ENCODE assay signal across 20 cellular contexts in genomic region chr20:24978493-24978892, GRCh38. TPM values are rescaled to one million over a fixed set of nuclear protein-coding genes. Genes with fewer than 3 reads are reported as not detected.
DNase-seq lines count a peak whose midpoint lies in the region; ATAC-seq and TF ChIP-seq lines count a peak whose summit lies in the region.
"Had no signal": no experiment of that assay in that cellular context is flagged by ENCODE, and none has a peak within 500 bp of the region (broad histone marks: within the 10 kb centered on the region; RNA-seq: fewer than 3 reads in every experiment).

No MANE protein-coding gene starts in this region.

- no peak overlapping the region for H3K56ac ChIP-seq in H9 (ENCODE audit: insufficient read length, low read depth, low read length)

- no peak overlapping the region for H2BK20ac ChIP-seq in H9 (ENCODE audit: low read depth, low read length, poor library complexity, severe bottlenecking)

- ATAC-seq in sciatic nerve (peak; percentile 44), HG03097 (IDR thresholded peaks at IDR 0.05; ENCODE audit: low FRiP score, unreplicated experiment) (no peak)
- ATAC-seq: naive thymus-derived CD8-positive, alpha-beta T cell; T-helper 17 cell had no signal

- H3K36me3 Mint-ChIP-seq in H9 (ENCODE audit: insufficient read depth in 1 of 3, low read depth in 3 of 3), result peaks cover 72 to 80% (median 80%) of the 10 kb centered on the region in 3 experiments
- peaks cover 95% of the 10 kb centered on the region for H3K36me3 Mint-ChIP-seq in activated T-helper 2 cell treated with anti-CD3 and anti-CD28 coated beads, Interferon-gamma antibody, Interleukin-2, Interleukin-4, amounts not matched to agents 10 μg/mL and 5 μg/mL and 100 μg/mL, durations not matched to agents 14 hours and 24 hours and 36 hours (ENCODE audit: low read depth)

- H2BK12ac ChIP-seq in H9 (ENCODE audit: insufficient read length, low read depth, low read length), result no peak overlapping the region

- H3K4me1 Mint-ChIP-seq in H9, result no peaks in the 10 kb centered on the region
- peaks cover 11% of the 10 kb centered on the region for H3K4me1 Mint-ChIP-seq in activated T-helper 2 cell treated with anti-CD3 and anti-CD28 coated beads, Interferon-gamma antibody, Interleukin-2, Interleukin-4, amounts not matched to agents 10 μg/mL and 5 μg/mL and 100 μg/mL, durations not matched to agents 14 hours and 24 hours and 36 hours (ENCODE audit: low read depth)
- H3K4me1 Mint-ChIP-seq: mesothelial cell of epicardium had no signal

- H4K20me1 ChIP-seq in H9 (ENCODE audit: control insufficient read depth, insufficient read depth, insufficient read length), result no peaks in the 10 kb centered on the region

- H3K79me1 ChIP-seq in H9 (ENCODE audit: insufficient read depth, low read depth, low read length, poor library complexity, severe bottlenecking), result peaks cover 4% of the 10 kb centered on the region

- no peak overlapping the region for H3K4me3 Mint-ChIP-seq in H9
- no peak overlapping the region for H3K4me3 Mint-ChIP-seq in activated T-helper 2 cell treated with anti-CD3 and anti-CD28 coated beads, Interferon-gamma antibody, Interleukin-2, Interleukin-4, amounts not matched to agents 10 μg/mL and 5 μg/mL and 100 μg/mL, durations not matched to agents 14 hours and 24 hours and 36 hours (ENCODE audit: low read depth)
- H3K4me3 Mint-ChIP-seq: mesothelial cell of epicardium, T-helper 17 cell had no signal

- no peak overlapping the region for H3K9ac ChIP-seq in H9 (ENCODE audit: extremely low read depth, insufficient read length, low read length)
- H3K9ac ChIP-seq: SK-N-SH had no signal

- no peak overlapping the region for H4K5ac ChIP-seq in H9 (ENCODE audit: insufficient read length, low read depth, low read length)

- H3K9me3 Mint-ChIP-seq in H9, result peaks cover 20 to 30% of the 10 kb centered on the region in 2 experiments
- H3K9me3 Mint-ChIP-seq in activated T-helper 2 cell treated with anti-CD3 and anti-CD28 coated beads, Interferon-gamma antibody, Interleukin-2, Interleukin-4, amounts not matched to agents 10 μg/mL and 5 μg/mL and 100 μg/mL, durations not matched to agents 14 hours and 24 hours and 36 hours, result peaks cover 22% of the 10 kb centered on the region

- no peak overlapping the region for H2BK120ac ChIP-seq in H9 (ENCODE audit: low read depth, low read length, poor library complexity, severe bottlenecking)

- H3K23me2 ChIP-seq in H9 (ENCODE audit: insufficient read length, low read depth, low read length, poor library complexity, severe bottlenecking), result no peaks in the 10 kb centered on the region

- H3K4ac ChIP-seq in H9 (ENCODE audit: low read depth, low read length), result no peak overlapping the region

- no peak overlapping the region for H2BK15ac ChIP-seq in H9 (ENCODE audit: low read depth, low read length)

- H4K8ac ChIP-seq in H9 (replicated peaks; ENCODE audit: insufficient read length, low read depth, low read length), result no peak overlapping the region

- intact Hi-C loops in sciatic nerve (cut with DNase I), result no loop called here
- intact Hi-C loops in activated T-helper 2 cell treated with anti-CD3 and anti-CD28 coated beads, Interferon-gamma antibody, Interleukin-2, Interleukin-4, amounts not matched to agents 10 μg/mL and 5 μg/mL and 100 μg/mL, durations not matched to agents 14 hours and 24 hours and 36 hours (cut with micrococcal nuclease), result no loop called here

- TF ChIP-seq CTCF in H9 (conservative IDR thresholded peaks at IDR 0.05), result no peak

- no peaks in the 10 kb centered on the region; the same call in 1 of the 2 replicates for H3K27me3 Mint-ChIP-seq in H9 (ENCODE audit: low read depth)
- H3K27me3 Mint-ChIP-seq in activated T-helper 2 cell treated with anti-CD3 and anti-CD28 coated beads, Interferon-gamma antibody, Interleukin-2, Interleukin-4, amounts not matched to agents 10 μg/mL and 5 μg/mL and 100 μg/mL, durations not matched to agents 14 hours and 24 hours and 36 hours (ENCODE audit: low read depth), result no peaks in the 10 kb centered on the region
- H3K27me3 Mint-ChIP-seq: naive thymus-derived CD8-positive, alpha-beta T cell; T-helper 17 cell had no signal

- no peaks in the 10 kb centered on the region; the same call in 1 of the 2 replicates for H3K79me2 ChIP-seq in H9 (ENCODE audit: insufficient read depth, low read length)

- no peaks in the 10 kb centered on the region for H3K27me3 ChIP-seq in H9 (ENCODE audit: insufficient read depth, low read length)
- H3K27me3 ChIP-seq: adrenal gland, pancreas had no signal

- H2BK5ac ChIP-seq in H9 (ENCODE audit: insufficient read length, low read length), result no peak overlapping the region

- H2AFZ ChIP-seq in H9 (ENCODE audit: low read length), result no peak overlapping the region

- peaks cover 21% of the 10 kb centered on the region for H3K9me3 ChIP-seq in H9 (ENCODE audit: control insufficient read depth, low read depth, low read length)
- H3K9me3 ChIP-seq: adrenal gland, pancreas had no signal

- no peak overlapping the region for H3K23ac ChIP-seq in H9 (ENCODE audit: insufficient read length, low read depth, low read length)

- no peak overlapping the region for H2AK5ac ChIP-seq in H9 (ENCODE audit: insufficient read length, low read length)

- H3K27ac ChIP-seq in H9 (ENCODE audit: insufficient read length, low read depth, low read length) (no peak overlapping the region), cingulate gyrus (ENCODE audit: low read depth, low read length) (peak overlapping the region; percentile 82)
- H3K27ac ChIP-seq: pancreas had no signal

- H3K27ac Mint-ChIP-seq in H9, result no peak overlapping the region
- no peak overlapping the region for H3K27ac Mint-ChIP-seq in activated T-helper 2 cell treated with anti-CD3 and anti-CD28 coated beads, Interferon-gamma antibody, Interleukin-2, Interleukin-4, amounts not matched to agents 10 μg/mL and 5 μg/mL and 100 μg/mL, durations not matched to agents 14 hours and 24 hours and 36 hours
- H3K27ac Mint-ChIP-seq: mesothelial cell of epicardium had no signal

- WGBS in H9 (ENCODE audit: extremely low coverage, insufficient read length, low lambda C conversion rate), result no CpG with 5 or more reads among the region's 8 CpGs

- H3K4me1 ChIP-seq in H9 (ENCODE audit: insufficient read depth, low read length), result no peaks in the 10 kb centered on the region
- H3K4me1 ChIP-seq: pancreas had no signal

- H3T11ph ChIP-seq in H9 (ENCODE audit: low read length), result no peak overlapping the region

- H3K4me2 ChIP-seq in H9 (ENCODE audit: insufficient read depth, insufficient read length, low read length), result no peak overlapping the region
- H3K4me2 ChIP-seq: SK-N-SH had no signal

- no peak overlapping the region for H3K14ac ChIP-seq in H9 (ENCODE audit: insufficient read depth, low read length)

- peak; percentile 3 for DNase-seq in H9
- peak; percentile 68 for DNase-seq in inferior parietal cortex (ENCODE audit: extremely low spot score)
- DNase-seq in sciatic nerve (ENCODE audit: low spot score), result no peak
- DNase-seq in activated T-helper 2 cell treated with anti-CD3 and anti-CD28 coated beads, Interferon-gamma antibody, Interleukin-2, Interleukin-4, amounts not matched to agents 10 μg/mL and 5 μg/mL and 100 μg/mL, durations not matched to agents 14 hours and 24 hours and 36 hours (ENCODE audit: low spot score), result no peak
- no peak for DNase-seq in NCI-H524 treated with DMSO at 0.1 percent for 48 hours (lab: John Stamatoyannopoulos, UW)
- DNase-seq: activated CD4-positive, alpha-beta T cell treated with anti-CD3 and anti-CD28 coated beads for 1 hour; activated gamma-delta T cell treated with Interleukin-2 at 50 U/mL for 16 hours; dermis blood vessel endothelial cell; pancreas; SK-N-SH; T-helper 17 cell had no signal

- no peak overlapping the region for H3K18ac ChIP-seq in H9 (ENCODE audit: insufficient read length, low read depth, low read length)

- H4K91ac ChIP-seq in H9 (ENCODE audit: insufficient read length, low read depth, low read length), result no peak overlapping the region

RNA-seq across cellular contexts. Expression of gene APMAP, which starts 14.1 kb away (rescaled TPM):
- total RNA-seq in H9 (2021) (67.8 and 69.1 TPM in 2 replicates), sciatic nerve (47.3 TPM)
- total RNA-seq in activated T-helper 2 cell treated with anti-CD3 and anti-CD28 coated beads, Interferon-gamma antibody, Interleukin-2, Interleukin-4, amounts not matched to agents 10 μg/mL and 5 μg/mL and 100 μg/mL, durations not matched to agents 14 hours and 24 hours and 36 hours, result 48.5 and 48.8 TPM in 2 replicates

RNA-seq across cellular contexts. Expression of gene CST7, which starts 29.4 kb away (rescaled TPM):
- not detected in 2 replicates for total RNA-seq in H9 (2021)
- total RNA-seq in sciatic nerve, result 6.7 TPM
- 115 and 121 TPM in 2 replicates for total RNA-seq in activated T-helper 2 cell treated with anti-CD3 and anti-CD28 coated beads, Interferon-gamma antibody, Interleukin-2, Interleukin-4, amounts not matched to agents 10 μg/mL and 5 μg/mL and 100 μg/mL, durations not matched to agents 14 hours and 24 hours and 36 hours
- total RNA-seq: bronchial epithelial cell, Daoy, dermis blood vessel endothelial cell, endothelial cell of umbilical vein, mesothelial cell of epicardium, OCI-LY7 had no signal

Comparison
In these comparisons a context has a peak if more than half of its experiments do, and no peak if none do; other contexts are left out.
1. DNase-seq: peak in H9 (single experiment) and inferior parietal cortex (single experiment); none in sciatic nerve (single experiment), activated T-helper 2 cell treated with anti-CD3 and anti-CD28 coated beads, Interferon-gamma antibody, Interleukin-2, Interleukin-4, amounts not matched to agents 10 μg/mL and 5 μg/mL and 100 μg/mL, durations not matched to agents 14 hours and 24 hours and 36 hours (single experiment) and NCI-H524 treated with DMSO at 0.1 percent for 48 hours (single experiment).
2. RNA of gene CST7, which starts 29.4 kb away (total RNA-seq): 115 to 121 TPM in activated T-helper 2 cell treated with anti-CD3 and anti-CD28 coated beads, Interferon-gamma antibody, Interleukin-2, Interleukin-4, amounts not matched to agents 10 μg/mL and 5 μg/mL and 100 μg/mL, durations not matched to agents 14 hours and 24 hours and 36 hours; 6.7 TPM in sciatic nerve (single experiment) and not detected in H9; every median in the first group is over 10 times any median in the second.